In the genomic region with DNA sequence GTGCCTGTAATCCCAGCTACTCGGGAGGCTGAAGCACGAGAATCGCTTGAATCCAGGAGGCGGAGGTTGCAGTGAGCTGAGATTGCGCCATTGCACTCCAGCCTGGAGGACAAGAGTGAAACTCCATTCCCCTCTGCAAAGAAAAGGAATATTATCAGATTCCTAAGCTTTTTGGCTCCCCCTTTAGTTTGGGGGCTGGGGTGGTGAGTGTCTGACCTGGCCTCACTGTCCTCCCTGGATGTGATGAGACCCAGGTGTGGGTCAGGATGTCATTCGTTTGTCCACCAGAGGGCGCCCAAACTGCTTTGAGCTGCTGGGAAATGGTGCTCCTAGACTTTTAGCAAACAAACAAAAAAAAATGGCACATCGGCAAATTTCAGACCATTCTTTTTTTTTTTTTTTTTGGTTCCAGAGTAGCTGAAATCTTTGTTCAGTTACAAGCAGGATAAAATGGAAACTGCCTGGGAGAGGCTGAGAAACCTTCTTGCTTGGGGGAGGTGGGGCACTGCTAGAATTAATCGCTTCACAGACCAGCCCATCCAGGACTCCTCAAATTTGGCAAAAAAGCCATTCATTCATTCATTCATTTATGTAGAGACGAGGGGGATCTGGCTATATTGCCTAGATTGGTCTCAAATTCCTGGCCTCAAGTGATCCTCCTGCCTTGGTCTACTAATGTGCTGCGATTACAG, we compare ENCODE assay signal across 8 cellular contexts. TPM values are rescaled to one million over a fixed set of nuclear protein-coding genes. Genes with fewer than 3 reads are reported as not detected.
DNase-seq lines count a peak whose midpoint lies in the region; ATAC-seq and TF ChIP-seq lines count a peak whose summit lies in the region.

No MANE protein-coding gene starts in this region.

- CTCF ChIA-PET in Panc1 (lab: Charles Lee), result interaction anchor here (0.6 to 1.1 kb wide), 5 partner anchors 11 to 261 kb away, joined by 4 to 6 read pairs (median 6); no protein-coding TSS in a partner anchor

- H3K4me2 ChIP-seq in fibroblast of lung (ENCODE audit: extremely low read depth, insufficient read depth, low read length), result no peak overlapping the region

- POLR2A ChIA-PET in Panc1 (lab: Charles Lee), result interaction anchor here (0.6 kb wide), 1 partner anchor 471 kb away, joined by 7 read pairs; no protein-coding TSS in a partner anchor

- no peak overlapping the region for H3K27ac Mint-ChIP-seq in neural crest cell (ENCODE audit: unreplicated experiment)

- H3K4me1 ChIP-seq in Panc1 (ENCODE audit: control insufficient read depth, insufficient read depth, low read length) (no peaks in the 10 kb centered on the region; the same call in 1 of the 2 replicates), fibroblast of lung (ENCODE audit: control insufficient read depth, extremely low read depth, insufficient read depth, low read length) (peaks cover 8% of the 10 kb centered on the region)

- no peak overlapping the region for H3K27ac ChIP-seq in Panc1 (ENCODE audit: low read length)
- H3K27ac ChIP-seq in fibroblast of lung (ENCODE audit: insufficient read depth, low read length), result no peak overlapping the region

- no peaks in the 10 kb centered on the region for H3K27me3 ChIP-seq in Panc1 (ENCODE audit: control insufficient read depth, insufficient read depth, low read length)
- no peaks in the 10 kb centered on the region for H3K27me3 ChIP-seq in fibroblast of lung (ENCODE audit: control insufficient read depth, insufficient read depth, low read length)

- no peaks in the 10 kb centered on the region for H3K27me3 Mint-ChIP-seq in activated T-cell treated with anti-CD3 and anti-CD28 coated beads, Interleukin-2, amount 50 U/mL, for 4 hours (ENCODE audit: low read depth)
- peaks cover 13% of the 10 kb centered on the region for H3K27me3 Mint-ChIP-seq in neural crest cell (ENCODE audit: low read depth)

- ATAC-seq in Panc1 (peak; percentile 73), HG03135 (IDR thresholded peaks at IDR 0.05; ENCODE audit: unreplicated experiment) (no peak)
- peak; percentile 71 to 84 for ATAC-seq in activated T-cell treated with anti-CD3 and anti-CD28 coated beads, Interleukin-2, amount 50 U/mL, for 4 hours

- no peaks in the 10 kb centered on the region for H3K9me3 Mint-ChIP-seq in activated T-cell treated with anti-CD3 and anti-CD28 coated beads, Interleukin-2, amount 50 U/mL, for 4 hours
- no peaks in the 10 kb centered on the region for H3K9me3 Mint-ChIP-seq in neural crest cell

- H3K4me1 Mint-ChIP-seq in activated T-cell treated with anti-CD3 and anti-CD28 coated beads, Interleukin-2, amount 50 U/mL, for 4 hours (ENCODE audit: low read depth), result peaks cover 6% of the 10 kb centered on the region
- no peaks in the 10 kb centered on the region for H3K4me1 Mint-ChIP-seq in neural crest cell

- H3K9me3 ChIP-seq in Panc1 (ENCODE audit: control insufficient read depth, insufficient read depth, low read depth, low read length) (no peaks in the 10 kb centered on the region), fibroblast of lung (ENCODE audit: control insufficient read depth, insufficient read depth, low read depth, low read length) (no peaks in the 10 kb centered on the region)

- DNase-seq in CD1c-positive myeloid dendritic cell (ENCODE audit: extremely low spot score) (peak; percentile 77), HFF-Myc (ENCODE audit: extremely low read depth, low read depth) (no peak), Panc1 (ENCODE audit: low read depth, low spot score) (no peak), fibroblast of lung (ENCODE audit: low read depth in 2 of 2) (peak; percentile 46 to 78), neural crest cell (ENCODE audit: low read depth, low spot score) (peak; percentile 80), stromal cell of bone marrow (ENCODE audit: low read depth) (peak; percentile 49)
- DNase-seq in activated T-cell treated with anti-CD3 and anti-CD28 coated beads, Interleukin-2, amount 50 U/mL, for 4 hours, result peak; percentile 78

- H3K9ac ChIP-seq in fibroblast of lung (ENCODE audit: insufficient read depth, low read length), result no peak overlapping the region

- in situ Hi-C loops in Panc1 (cut with HindIII; ENCODE audit: low pct_unique_long_range_greater_than_20kb, low sequenced_read_pairs), result no loop called here

- H3K36me3 Mint-ChIP-seq in activated T-cell treated with anti-CD3 and anti-CD28 coated beads, Interleukin-2, amount 50 U/mL, for 4 hours (ENCODE audit: insufficient read depth), result peaks cover 21% of the 10 kb centered on the region
- H3K36me3 Mint-ChIP-seq in neural crest cell (ENCODE audit: low read depth), result peaks cover 33% of the 10 kb centered on the region

- H3K4me3 Mint-ChIP-seq in activated T-cell treated with anti-CD3 and anti-CD28 coated beads, Interleukin-2, amount 50 U/mL, for 4 hours, result no peak overlapping the region
- H3K4me3 Mint-ChIP-seq in neural crest cell, result peak overlapping the region; percentile 77

- TF ChIP-seq CTCF in HFF-Myc (IDR thresholded peaks at IDR 0.05; ENCODE audit: low read depth, low read length, missing control alignments), result peak; percentile 83
- peak; percentile 85 for TF ChIP-seq CTCF in Panc1 (IDR thresholded peaks at IDR 0.05)
- peak; percentile 63 to 78 for TF ChIP-seq CTCF in fibroblast of lung (conservative IDR thresholded peaks at IDR 0.05 in 1 of 2, IDR thresholded peaks at IDR 0.05 in 1 of 2; ENCODE audit: low read depth in 1 of 2, low read length in 2 of 2)
- peak; percentile 80 for TF ChIP-seq CTCF in neural crest cell (conservative IDR thresholded peaks at IDR 0.05)

- H4K20me1 ChIP-seq in fibroblast of lung (ENCODE audit: control insufficient read depth, extremely low read depth, insufficient read depth, low read length), result no peaks in the 10 kb centered on the region

- peaks cover 19% of the 10 kb centered on the region for H3K79me2 ChIP-seq in fibroblast of lung (ENCODE audit: control insufficient read depth, insufficient read depth, low read length)

- intact Hi-C loops in Panc1 (cut with micrococcal nuclease; ENCODE audit: unreplicated experiment), result loop anchor here (10.0 kb wide), 1 partner anchor 91 kb away; no protein-coding TSS in a partner anchor

- peaks cover 5% of the 10 kb centered on the region for H3K36me3 ChIP-seq in Panc1 (ENCODE audit: control insufficient read depth, insufficient read depth, low read length)
- H3K36me3 ChIP-seq in fibroblast of lung (ENCODE audit: control insufficient read depth, insufficient read depth, low read length), result peaks cover 32% of the 10 kb centered on the region

- TSS peak; percentile 68 for BruUV-seq in Panc1 (replicated peaks; lab: Mats Ljungman, UMichigan)

- no peak overlapping the region for H2AFZ ChIP-seq in fibroblast of lung (ENCODE audit: low read length)

- H3K4me3 ChIP-seq in HFF-Myc (replicated peaks; ENCODE audit: low read depth, low read length) (no peak overlapping the region), Panc1 (ENCODE audit: low read depth in 2 of 2, low read length in 2 of 2) (no peak overlapping the region), fibroblast of lung (replicated peaks in 1 of 4; ENCODE audit: control extremely low read depth in 1 of 4, insufficient read depth in 1 of 4, low read depth in 3 of 4, low read length in 4 of 4) (no peak overlapping the region)

RNA-seq across cellular contexts. Expression of a gene that starts 29.4 kb away (rescaled TPM):
- total RNA-seq in Panc1 (2021; ENCODE audit: unreplicated experiment) (50.6 TPM), fibroblast of lung (3.9 and 32.0 TPM in 2 replicates), neural crest cell (67.0 and 71.3 TPM in 2 replicates)
- polyA plus RNA-seq in Panc1 (2012; ENCODE audit: insufficient read length), result 26.9 TPM
- total RNA-seq in activated T-cell treated with anti-CD3 and anti-CD28 coated beads, Interleukin-2, amount 50 U/mL, for 4 hours, result 10 to 100 TPM in 1 of 3 donors, 1 to 10 TPM in 2; 7.0 to 12.8 (median 7.6) TPM
- 8.1 and 32.0 TPM in 2 replicates for polyA plus RNA-seq in fibroblast of lung
- polyA plus RNA-seq in fibroblast of lung (2012), result 9.4 and 37.2 TPM in 2 replicates
- 11.4 and 64.9 TPM in 2 replicates for polyA minus RNA-seq in fibroblast of lung (ENCODE audit: low replicate concordance)

RNA-seq across cellular contexts. Expression of a gene that starts 36.9 kb away (rescaled TPM):
- total RNA-seq in Panc1 (2021; ENCODE audit: unreplicated experiment) (203 TPM), fibroblast of lung (204 and 427 TPM in 2 replicates), neural crest cell (141 and 152 TPM in 2 replicates)
- 110 TPM for polyA plus RNA-seq in Panc1 (2012; ENCODE audit: insufficient read length)
- total RNA-seq in activated T-cell treated with anti-CD3 and anti-CD28 coated beads, Interleukin-2, amount 50 U/mL, for 4 hours, result 10 to 100 TPM; 36.2 to 40.7 (median 39.0) TPM
- 187 and 210 TPM in 2 replicates for polyA plus RNA-seq in fibroblast of lung
- 185 and 192 TPM in 2 replicates for polyA plus RNA-seq in fibroblast of lung (2012)
- 434 and 503 TPM in 2 replicates for polyA minus RNA-seq in fibroblast of lung (ENCODE audit: low replicate concordance)

Comparison
In these comparisons a context has a peak if more than half of its experiments do, and no peak if none do; other contexts are left out.
1. DNase-seq: peak in CD1c-positive myeloid dendritic cell (single experiment), activated T-cell treated with anti-CD3 and anti-CD28 coated beads, Interleukin-2, amount 50 U/mL, for 4 hours (single experiment), fibroblast of lung (2 of 2), neural crest cell (single experiment) and stromal cell of bone marrow (single experiment); none in HFF-Myc (single experiment) and Panc1 (single experiment).
2. Peak in every context shown above with its lines, with median percentiles within 50 percentile points of each other: CTCF ChIP-seq.